ENCODE assay signal across 1 cellular context in genomic region chr3:192122832-192123594, GRCh38.
TF ChIP-seq lines count a peak whose summit lies in the region.

No MANE protein-coding gene starts in this region.

TF ChIP-seq in HepG2, 621 proteins besides CTCF, POLR2A, EP300 and RAD21 (continued from another document):
- no peak for TF ChIP-seq E2F1 (CRISPR knock-in tag; IDR thresholded peaks at IDR 0.05)
- no peak for TF ChIP-seq NFE2 (CRISPR knock-in tag; IDR thresholded peaks at IDR 0.05)
- no peak for TF ChIP-seq PRDM10 (CRISPR knock-in tag; IDR thresholded peaks at IDR 0.05; ENCODE audit: low read depth)
- TF ChIP-seq HNRNPUL1 (IDR thresholded peaks at IDR 0.05; ENCODE audit: low read depth, low read length), result no peak
- no peak for TF ChIP-seq MAF1 (CRISPR knock-in tag; IDR thresholded peaks at IDR 0.05; ENCODE audit: borderline replicate concordance)
- TF ChIP-seq ARNTL (CRISPR knock-in tag; IDR thresholded peaks at IDR 0.05), result no peak
- TF ChIP-seq ZNF891 (CRISPR knock-in tag; IDR thresholded peaks at IDR 0.05), result no peak
- TF ChIP-seq, protein P1, sequence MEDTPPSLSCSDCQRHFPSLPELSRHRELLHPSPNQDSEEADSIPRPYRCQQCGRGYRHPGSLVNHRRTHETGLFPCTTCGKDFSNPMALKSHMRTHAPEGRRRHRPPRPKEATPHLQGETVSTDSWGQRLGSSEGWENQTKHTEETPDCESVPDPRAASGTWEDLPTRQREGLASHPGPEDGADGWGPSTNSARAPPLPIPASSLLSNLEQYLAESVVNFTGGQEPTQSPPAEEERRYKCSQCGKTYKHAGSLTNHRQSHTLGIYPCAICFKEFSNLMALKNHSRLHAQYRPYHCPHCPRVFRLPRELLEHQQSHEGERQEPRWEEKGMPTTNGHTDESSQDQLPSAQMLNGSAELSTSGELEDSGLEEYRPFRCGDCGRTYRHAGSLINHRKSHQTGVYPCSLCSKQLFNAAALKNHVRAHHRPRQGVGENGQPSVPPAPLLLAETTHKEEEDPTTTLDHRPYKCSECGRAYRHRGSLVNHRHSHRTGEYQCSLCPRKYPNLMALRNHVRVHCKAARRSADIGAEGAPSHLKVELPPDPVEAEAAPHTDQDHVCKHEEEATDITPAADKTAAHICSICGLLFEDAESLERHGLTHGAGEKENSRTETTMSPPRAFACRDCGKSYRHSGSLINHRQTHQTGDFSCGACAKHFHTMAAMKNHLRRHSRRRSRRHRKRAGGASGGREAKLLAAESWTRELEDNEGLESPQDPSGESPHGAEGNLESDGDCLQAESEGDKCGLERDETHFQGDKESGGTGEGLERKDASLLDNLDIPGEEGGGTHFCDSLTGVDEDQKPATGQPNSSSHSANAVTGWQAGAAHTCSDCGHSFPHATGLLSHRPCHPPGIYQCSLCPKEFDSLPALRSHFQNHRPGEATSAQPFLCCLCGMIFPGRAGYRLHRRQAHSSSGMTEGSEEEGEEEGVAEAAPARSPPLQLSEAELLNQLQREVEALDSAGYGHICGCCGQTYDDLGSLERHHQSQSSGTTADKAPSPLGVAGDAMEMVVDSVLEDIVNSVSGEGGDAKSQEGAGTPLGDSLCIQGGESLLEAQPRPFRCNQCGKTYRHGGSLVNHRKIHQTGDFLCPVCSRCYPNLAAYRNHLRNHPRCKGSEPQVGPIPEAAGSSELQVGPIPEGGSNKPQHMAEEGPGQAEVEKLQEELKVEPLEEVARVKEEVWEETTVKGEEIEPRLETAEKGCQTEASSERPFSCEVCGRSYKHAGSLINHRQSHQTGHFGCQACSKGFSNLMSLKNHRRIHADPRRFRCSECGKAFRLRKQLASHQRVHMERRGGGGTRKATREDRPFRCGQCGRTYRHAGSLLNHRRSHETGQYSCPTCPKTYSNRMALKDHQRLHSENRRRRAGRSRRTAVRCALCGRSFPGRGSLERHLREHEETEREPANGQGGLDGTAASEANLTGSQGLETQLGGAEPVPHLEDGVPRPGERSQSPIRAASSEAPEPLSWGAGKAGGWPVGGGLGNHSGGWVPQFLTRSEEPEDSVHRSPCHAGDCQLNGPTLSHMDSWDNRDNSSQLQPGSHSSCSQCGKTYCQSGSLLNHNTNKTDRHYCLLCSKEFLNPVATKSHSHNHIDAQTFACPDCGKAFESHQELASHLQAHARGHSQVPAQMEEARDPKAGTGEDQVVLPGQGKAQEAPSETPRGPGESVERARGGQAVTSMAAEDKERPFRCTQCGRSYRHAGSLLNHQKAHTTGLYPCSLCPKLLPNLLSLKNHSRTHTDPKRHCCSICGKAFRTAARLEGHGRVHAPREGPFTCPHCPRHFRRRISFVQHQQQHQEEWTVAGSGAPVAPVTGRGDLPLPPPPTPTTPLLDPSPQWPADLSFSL (CRISPR knock-in tag; IDR thresholded peaks at IDR 0.05), result no peak
- no peak for TF ChIP-seq TEAD2 (CRISPR knock-in tag; IDR thresholded peaks at IDR 0.05)
- TF ChIP-seq ZNF12 (CRISPR knock-in tag; IDR thresholded peaks at IDR 0.05), result no peak
- no peak for TF ChIP-seq SETDB1 (CRISPR knock-in tag; IDR thresholded peaks at IDR 0.05; ENCODE audit: borderline replicate concordance)
- no peak for TF ChIP-seq ZNF101 (CRISPR knock-in tag; IDR thresholded peaks at IDR 0.05; ENCODE audit: borderline replicate concordance, low read depth)
- no peak for TF ChIP-seq TGIF2 (CRISPR knock-in tag; IDR thresholded peaks at IDR 0.05)
- TF ChIP-seq TOE1 (CRISPR knock-in tag; IDR thresholded peaks at IDR 0.05), result no peak
- no peak for TF ChIP-seq ZSCAN29 (CRISPR knock-in tag; conservative IDR thresholded peaks at IDR 0.05)
- no peak for TF ChIP-seq ZNF251 (CRISPR knock-in tag; IDR thresholded peaks at IDR 0.05)
